In genomic region chr22:19440411-19441195, GRCh38 we compare ENCODE assay signal across 1 cellular context.
TF ChIP-seq lines count a peak whose summit lies in the region.

No MANE protein-coding gene starts in this region.

TF ChIP-seq in HEK293, 187 proteins besides CTCF, POLR2A, EP300 and RAD21:
- TF ChIP-seq ZNF529 (tag by site-specific recombination; IDR thresholded peaks at IDR 0.05; ENCODE audit: insufficient replicate concordance) (peak; percentile 96), KLF8 (tag by site-specific recombination; IDR thresholded peaks at IDR 0.05) (no peak)
